ENCODE assay signal across 8 cellular contexts in genomic region chr2:11123856-11124759, GRCh38. TPM values are rescaled to one million over a fixed set of nuclear protein-coding genes. Genes with fewer than 3 reads are reported as not detected.
DNase-seq lines count a peak whose midpoint lies in the region; ATAC-seq and TF ChIP-seq lines count a peak whose summit lies in the region.

No MANE protein-coding gene starts in this region.

- WGBS in hepatocyte (ENCODE audit: low lambda C conversion rate, missing lambda C conversion rate): 63% methylated on average over 41 of the region's 41 CpGs

- peak; percentile 58 for ATAC-seq in GM19463 (IDR thresholded peaks at IDR 0.05; ENCODE audit: unreplicated experiment)

- no peak overlapping the region for H3K4me2 ChIP-seq in hepatocyte

- no peaks in the 10 kb centered on the region for H3K9me3 ChIP-seq in hepatocyte (ENCODE audit: low read depth)

- no peak overlapping the region for H2AFZ ChIP-seq in hepatocyte

- H3K27ac ChIP-seq in hepatocyte: no peak overlapping the region

- no peaks in the 10 kb centered on the region for H3K4me1 ChIP-seq in hepatocyte (ENCODE audit: insufficient read depth)

- H3K79me2 ChIP-seq in hepatocyte: no peaks in the 10 kb centered on the region

- TF ChIP-seq CTCF in AG09319 (IDR thresholded peaks at IDR 0.05; ENCODE audit: low read depth, low read length) (peak; percentile 91), hepatocyte (IDR thresholded peaks at IDR 0.05; ENCODE audit: poor library complexity) (peak; percentile 84)

- H3K27me3 ChIP-seq in hepatocyte: no peaks in the 10 kb centered on the region

- DNase-seq in AG09319 (ENCODE audit: extremely low read depth, low read depth): peak; percentile 8
- DNase-seq in NCI-H146 (lab: John Stamatoyannopoulos, UW): peak; percentile 93
- DNase-seq in SW480 (ENCODE audit: low spot score): peak; percentile 78
- peak; percentile 29 for DNase-seq in amniotic epithelial cell (ENCODE audit: low read depth)
- DNase-seq in hepatocyte (ENCODE audit: low spot score): peak; percentile 84
- peak; percentile 48 to 68 for DNase-seq in stimulated activated CD4-positive, alpha-beta T cell treated with anti-CD3 and anti-CD28 coated beads, Interleukin-15, amount 100 ng/mL, for 48 hours (ENCODE audit: low read depth in 2 of 2)
- no peak for DNase-seq in NCI-H1048 (lab: John Stamatoyannopoulos, UW)

- no peak overlapping the region for H3K4me3 ChIP-seq in hepatocyte

- H3K9me2 ChIP-seq in hepatocyte (replicated peaks; ENCODE audit: insufficient read depth): no peaks in the 10 kb centered on the region

- H3K36me3 ChIP-seq in hepatocyte (replicated peaks; ENCODE audit: insufficient read depth, low read depth): no peaks in the 10 kb centered on the region

- no peaks in the 10 kb centered on the region for H4K20me1 ChIP-seq in hepatocyte (ENCODE audit: insufficient read depth, poor library complexity, severe bottlenecking)

RNA-seq across cellular contexts. Expression of gene SLC66A3, which starts 31.2 kb away (rescaled TPM):
- total RNA-seq in hepatocyte: 22.8 and 26.8 TPM in 2 replicates
- 24.3 and 24.6 TPM in 2 replicates for polyA plus RNA-seq in hepatocyte
